ENCODE assay signal across 29 cellular contexts in the genomic region with DNA sequence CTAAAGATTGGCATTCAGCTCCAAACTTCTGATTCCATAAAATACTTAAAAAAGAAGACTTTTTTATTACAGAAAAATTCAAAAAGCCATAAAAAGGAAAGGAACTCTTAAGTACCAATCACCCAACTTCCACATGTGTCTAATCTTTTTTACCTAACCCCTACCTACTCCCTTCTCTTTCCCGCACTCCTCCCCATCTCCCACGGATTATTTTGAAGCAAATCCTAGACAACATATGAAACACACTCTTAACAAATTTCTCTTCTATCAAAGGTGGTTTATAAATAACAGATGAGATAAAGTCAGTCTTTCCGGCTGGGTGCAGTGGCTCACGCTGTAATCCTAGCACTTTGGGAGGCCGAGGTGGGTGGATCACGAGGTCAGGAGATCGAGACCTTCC.
"Had no signal": no experiment of that assay in that cellular context is flagged by ENCODE, and none has a peak within 500 bp of the region (broad histone marks: within the 10 kb centered on the region; RNA-seq: fewer than 3 reads in every experiment).

No MANE protein-coding gene starts in this region.

- H3K4me3 ChIP-seq: adrenal gland, body of pancreas, breast epithelium, Peyer's patch, SJSA1 had no signal

- H3K4me1 ChIP-seq: breast epithelium, Peyer's patch, SJSA1 had no signal

- H3K27me3 ChIP-seq: adrenal gland, body of pancreas, breast epithelium, Peyer's patch, SJSA1 had no signal

- H3K27ac ChIP-seq: adrenal gland, body of pancreas, breast epithelium, KMS-11, Peyer's patch, SJSA1 had no signal

- H3K4me3 Mint-ChIP-seq: activated CD4-positive, alpha-beta T cell treated with anti-CD3 and anti-CD28 coated beads, Interleukin-2, amount 10 ng/mL, durations not matched to agents 24 days and 14 days; activated CD8-positive, alpha-beta T cell treated with anti-CD3 and anti-CD28 coated beads for 36 hours; activated T-cell treated with anti-CD3 and anti-CD28 coated beads, Interleukin-2, amount 50 U/mL, for 72 hours; activated T-helper 17 cell treated with anti-CD3 and anti-CD28 coated beads, Interleukin-2, amount 50 U/mL, for 72 hours; T-helper 1 cell treated with Interleukin-12 subunit alpha and Interleukin-12 subunit beta and Interleukin-4 antibody, amounts not matched to agents 30 μg/mL and 1 μg/mL, for 36 hours; T-helper 2 cell treated with Interferon-gamma antibody and Interleukin-4, amounts not matched to agents 5 μg/mL and 100 μg/mL, for 36 hours had no signal

- H3K36me3 ChIP-seq: adrenal gland, breast epithelium, Peyer's patch, SJSA1 had no signal

- H3K27me3 Mint-ChIP-seq: activated CD8-positive, alpha-beta T cell treated with anti-CD3 and anti-CD28 coated beads for 36 hours; activated T-helper 17 cell treated with anti-CD3 and anti-CD28 coated beads, Interleukin-2, amount 50 U/mL, for 72 hours had no signal

- ATAC-seq: activated CD8-positive, alpha-beta T cell treated with anti-CD3 and anti-CD28 coated beads for 36 hours; activated naive CD4-positive, alpha-beta T cell treated with anti-CD3 and anti-CD28 coated beads, Interleukin-2, amount 50 U/mL, for 72 hours; activated T-cell treated with anti-CD3 and anti-CD28 coated beads, Interleukin-2, amount 50 U/mL, for 72 hours; activated T-helper 17 cell treated with anti-CD3 and anti-CD28 coated beads, Interleukin-2, amount 50 U/mL, for 72 hours; body of pancreas; PC-3 had no signal

- H3K36me3 Mint-ChIP-seq: activated naive CD4-positive, alpha-beta T cell treated with anti-CD3 and anti-CD28 coated beads, Interleukin-2, amount 50 U/mL, for 72 hours had no signal

- H3K4me1 Mint-ChIP-seq: activated T-helper 17 cell treated with anti-CD3 and anti-CD28 coated beads, Interleukin-2, amount 50 U/mL, for 72 hours had no signal

- H3K9me3 ChIP-seq: adrenal gland, body of pancreas, breast epithelium, Peyer's patch, SJSA1, SK-N-SH had no signal

- DNase-seq: activated CD4-positive, alpha-beta T cell treated with anti-CD3 and anti-CD28 coated beads, Interleukin-2, amount 10 ng/mL, durations not matched to agents 24 days and 14 days; activated CD4-positive, alpha-beta T cell treated with anti-CD3 and anti-CD28 coated beads, Interleukin-2, amount 50 U/mL, for 4 hours; activated CD8-positive, alpha-beta T cell treated with anti-CD3 and anti-CD28 coated beads for 36 hours; activated effector memory CD4-positive, alpha-beta T cell treated with anti-CD3 and anti-CD28 coated beads, Interleukin-2, amount 50 U/mL, for 16 hours; activated naive CD4-positive, alpha-beta T cell; activated T-cell treated with anti-CD3 and anti-CD28 coated beads, Interleukin-2, amount 50 U/mL, for 1 hour; activated T-cell treated with anti-CD3 and anti-CD28 coated beads, Interleukin-2, amount 50 U/mL, for 72 hours; adrenal gland; body of pancreas; MM.1S; NCI-H1092 treated with DMSO at 0.1 percent for 48 hours; NCI-H1436; NCI-H1694; NCI-H1930; NCI-H2081 treated with DMSO at 0.1 percent for 48 hours; NCI-H345; NCI-H524 treated with DMSO at 0.1 percent for 48 hours; PC-3; Peyer's patch; RPMI8226; SHP77 treated with DMSO at 0.1 percent for 48 hours; SK-N-SH had no signal

- H3K27ac Mint-ChIP-seq: activated CD4-positive, alpha-beta T cell treated with anti-CD3 and anti-CD28 coated beads, Interleukin-2, amount 10 ng/mL, durations not matched to agents 24 days and 14 days; activated CD8-positive, alpha-beta T cell treated with anti-CD3 and anti-CD28 coated beads for 36 hours; activated naive CD4-positive, alpha-beta T cell treated with anti-CD3 and anti-CD28 coated beads, Interleukin-2, amount 50 U/mL, for 72 hours; activated T-cell treated with anti-CD3 and anti-CD28 coated beads, Interleukin-2, amount 50 U/mL, for 72 hours; activated T-helper 17 cell treated with anti-CD3 and anti-CD28 coated beads, Interleukin-2, amount 50 U/mL, for 72 hours; T-helper 1 cell treated with Interleukin-12 subunit alpha and Interleukin-12 subunit beta and Interleukin-4 antibody, amounts not matched to agents 30 μg/mL and 1 μg/mL, for 36 hours; T-helper 2 cell treated with Interferon-gamma antibody and Interleukin-4, amounts not matched to agents 5 μg/mL and 100 μg/mL, for 36 hours had no signal

- H3K9me3 Mint-ChIP-seq: activated CD4-positive, alpha-beta T cell treated with anti-CD3 and anti-CD28 coated beads, Interleukin-2, amount 10 ng/mL, durations not matched to agents 24 days and 14 days; activated CD8-positive, alpha-beta T cell treated with anti-CD3 and anti-CD28 coated beads for 36 hours; activated naive CD4-positive, alpha-beta T cell treated with anti-CD3 and anti-CD28 coated beads, Interleukin-2, amount 50 U/mL, for 72 hours; activated T-cell treated with anti-CD3 and anti-CD28 coated beads, Interleukin-2, amount 50 U/mL, for 72 hours; activated T-helper 17 cell treated with anti-CD3 and anti-CD28 coated beads, Interleukin-2, amount 50 U/mL, for 72 hours; T-helper 1 cell treated with Interleukin-12 subunit alpha and Interleukin-12 subunit beta and Interleukin-4 antibody, amounts not matched to agents 30 μg/mL and 1 μg/mL, for 36 hours; T-helper 2 cell treated with Interferon-gamma antibody and Interleukin-4, amounts not matched to agents 5 μg/mL and 100 μg/mL, for 36 hours had no signal
